Comparison of ENCODE assay signal across 18 cellular contexts in genomic region chr10:28798428-28798955, GRCh38.
DNase-seq lines count a peak whose midpoint lies in the region; TF ChIP-seq lines count a peak whose summit lies in the region.
"Had no signal": no experiment of that assay in that cellular context is flagged by ENCODE, and none has a peak within 500 bp of the region (broad histone marks: within the 10 kb centered on the region; RNA-seq: fewer than 3 reads in every experiment).

No MANE protein-coding gene starts in this region.

- no peaks in the 10 kb centered on the region for H3K9me3 ChIP-seq in HEK293 (ENCODE audit: control insufficient read depth, insufficient read depth, low read depth, low read length)
- H3K9me3 ChIP-seq in neural progenitor cell (ENCODE audit: low read depth) = no peaks in the 10 kb centered on the region
- H3K9me3 ChIP-seq: SK-N-SH had no signal

- H2AFZ ChIP-seq in neural progenitor cell (replicated peaks) = no peak overlapping the region

- TF ChIP-seq CTCF in HEK293 (tag by site-specific recombination; IDR thresholded peaks at IDR 0.05) = no peak
- TF ChIP-seq CTCF in coronary artery (IDR thresholded peaks at IDR 0.05) = no peak
- no peak for TF ChIP-seq CTCF in neural progenitor cell (IDR thresholded peaks at IDR 0.05)
- TF ChIP-seq CTCF in chondrocyte (IDR thresholded peaks at IDR 0.05) = no peak

- POLR2A ChIA-PET in HEK293 (lab: Yijun Ruan, JAX) = no interaction called here

- CTCF ChIA-PET in HEK293 (lab: Yijun Ruan, JAX) = no interaction called here

- peaks cover 26% of the 10 kb centered on the region for H3K4me1 Mint-ChIP-seq in neural progenitor cell
- H3K4me1 Mint-ChIP-seq in chondrocyte (ENCODE audit: low read depth) = peaks cover 12% of the 10 kb centered on the region

- H3K4me3 ChIP-seq in HEK293 (ENCODE audit: low read depth, low read length) (no peak overlapping the region), coronary artery (no peak overlapping the region), neural progenitor cell (no peak overlapping the region)

- H3K4me1 ChIP-seq in HEK293 (ENCODE audit: control insufficient read depth, insufficient read depth, low read length) (no peaks in the 10 kb centered on the region; the same call in 1 of the 2 replicates), neural progenitor cell (peaks cover 13% of the 10 kb centered on the region)

- no peaks in the 10 kb centered on the region for H3F3A ChIP-seq in neural progenitor cell (ENCODE audit: low read depth)

- no peak overlapping the region for H3K4me2 ChIP-seq in neural progenitor cell
- H3K4me2 ChIP-seq: SK-N-SH had no signal

- H4K20me1 ChIP-seq in neural progenitor cell (ENCODE audit: low read depth) = no peaks in the 10 kb centered on the region

- H3K27ac ChIP-seq in HEK293 (ENCODE audit: extremely low read depth, low read depth, low read length) (no peak overlapping the region), coronary artery (peak overlapping the region; percentile 33 to 70), neural progenitor cell (no peak overlapping the region)
- H3K27ac ChIP-seq: C4-2B had no signal

- no peak overlapping the region for H3K4me3 Mint-ChIP-seq in neural progenitor cell
- H3K4me3 Mint-ChIP-seq in chondrocyte (ENCODE audit: unreplicated experiment) = no peak overlapping the region

- H3K27me3 ChIP-seq in neural progenitor cell = no peaks in the 10 kb centered on the region

- H3K27me3 Mint-ChIP-seq in neural progenitor cell (ENCODE audit: insufficient read depth, low read depth) (peaks cover 4% of the 10 kb centered on the region), chondrocyte (ENCODE audit: low read depth) (peaks cover 3% of the 10 kb centered on the region)

- no peak overlapping the region for H3K9ac ChIP-seq in neural progenitor cell
- H3K9ac ChIP-seq: SK-N-SH had no signal

- no peaks in the 10 kb centered on the region for H3K36me3 ChIP-seq in HEK293 (ENCODE audit: control insufficient read depth in 2 of 2, insufficient read depth in 1 of 2, low read length in 2 of 2)
- no peaks in the 10 kb centered on the region for H3K36me3 ChIP-seq in neural progenitor cell

- no peaks in the 10 kb centered on the region for H3K9me3 Mint-ChIP-seq in neural progenitor cell
- no peaks in the 10 kb centered on the region for H3K9me3 Mint-ChIP-seq in chondrocyte (ENCODE audit: low read depth)

- H3K79me2 ChIP-seq in neural progenitor cell (ENCODE audit: low read depth) = no peaks in the 10 kb centered on the region

- H3K36me3 Mint-ChIP-seq in neural progenitor cell = no peaks in the 10 kb centered on the region
- no peaks in the 10 kb centered on the region for H3K36me3 Mint-ChIP-seq in chondrocyte (ENCODE audit: low read depth)

- DNase-seq in NCI-H69 (lab: John Stamatoyannopoulos, UW) (peak; percentile 65), coronary artery (ENCODE audit: low spot score) (no peak), neural progenitor cell (ENCODE audit: low spot score) (no peak), amygdala (lab: John Stamatoyannopoulos, UW) (no peak), chondrocyte (ENCODE audit: low spot score) (no peak), kidney glomerular epithelial cell (lab: John Stamatoyannopoulos, UW) (no peak), NCI-H128 (lab: John Stamatoyannopoulos, UW; ENCODE audit: unreplicated experiment) (no peak)
- DNase-seq: ACHN, GOT3, KG1, NCI-H1105 treated with DMSO at 0.1 percent for 48 hours, NCI-H187, NCI-H446 treated with DMSO at 0.1 percent for 48 hours, NCI-H748 treated with DMSO at 0.1 percent for 48 hours, SHP77, SK-N-SH had no signal

- peak overlapping the region; percentile 39 for H3K27ac Mint-ChIP-seq in neural progenitor cell
- H3K27ac Mint-ChIP-seq in chondrocyte (ENCODE audit: unreplicated experiment) = no peak overlapping the region

TF ChIP-seq in HEK293, 187 proteins besides CTCF, POLR2A, EP300 and RAD21:
- TF ChIP-seq ZNF76 (tag by site-specific recombination; IDR thresholded peaks at IDR 0.05; ENCODE audit: borderline replicate concordance, low read depth) (no peak), ZNF248 (tag by site-specific recombination; IDR thresholded peaks at IDR 0.05) (no peak), ZNF645 (tag by site-specific recombination; IDR thresholded peaks at IDR 0.05) (no peak), SP7 (tag by site-specific recombination; IDR thresholded peaks at IDR 0.05) (peak; percentile 92)
TF ChIP-seq in HEK293: peak in this region for 1.

Comparison
In these comparisons a context has a peak if more than half of its experiments do, and no peak if none do; other contexts are left out.
1. H3K27ac ChIP-seq: peak in coronary artery (2 of 2); none in HEK293 (single experiment) and neural progenitor cell (single experiment).